11 cellular contexts compared by ENCODE assay signal in genomic region chr5:102958481-102959011, GRCh38.
DNase-seq lines count a peak whose midpoint lies in the region; ATAC-seq and TF ChIP-seq lines count a peak whose summit lies in the region.
"Had no signal": no experiment of that assay in that cellular context is flagged by ENCODE, and none has a peak within 500 bp of the region (broad histone marks: within the 10 kb centered on the region; RNA-seq: fewer than 3 reads in every experiment).

No MANE protein-coding gene starts in this region.

- H3K36me3 Mint-ChIP-seq in activated T-cell treated with anti-CD3 and anti-CD28 coated beads, Interleukin-2, amount 50 U/mL, for 72 hours (ENCODE audit: insufficient read depth in 2 of 2), result peaks cover 0 to 2% of the 10 kb centered on the region in 2 donors
- peaks cover 10% of the 10 kb centered on the region for H3K36me3 Mint-ChIP-seq in activated T-cell treated with anti-CD3 and anti-CD28 coated beads, Interleukin-2, amount 50 U/mL, for 4 hours (ENCODE audit: insufficient read depth)
- peaks cover 10% of the 10 kb centered on the region for H3K36me3 Mint-ChIP-seq in CD8-positive, alpha-beta T cell

- DNase-seq in activated T-cell treated with anti-CD3 and anti-CD28 coated beads, Interleukin-2, amount 50 U/mL, for 72 hours, result no peak
- DNase-seq in activated T-cell treated with anti-CD3 and anti-CD28 coated beads, Interleukin-2, amount 50 U/mL, for 4 hours, result no peak
- peak; percentile 44 for DNase-seq in NCI-H774 (lab: John Stamatoyannopoulos, UW)
- DNase-seq in fibroblast of pulmonary artery (ENCODE audit: low read depth), result peak; percentile 64
- DNase-seq in vagina (ENCODE audit: extremely low spot score in 2 of 2), result no peak
- no peak for DNase-seq in foreskin melanocyte
- DNase-seq in CD8-positive, alpha-beta T cell, result no peak
- DNase-seq: naive thymus-derived CD4-positive, alpha-beta T cell had no signal

- H3K36me3 ChIP-seq in vagina, result no peaks in the 10 kb centered on the region
- H3K36me3 ChIP-seq in CD8-positive, alpha-beta T cell (ENCODE audit: insufficient read depth, low read length), result no peaks in the 10 kb centered on the region

- no peaks in the 10 kb centered on the region for H3K9me3 Mint-ChIP-seq in activated T-cell treated with anti-CD3 and anti-CD28 coated beads, Interleukin-2, amount 50 U/mL, for 72 hours
- no peaks in the 10 kb centered on the region for H3K9me3 Mint-ChIP-seq in activated T-cell treated with anti-CD3 and anti-CD28 coated beads, Interleukin-2, amount 50 U/mL, for 4 hours
- H3K9me3 Mint-ChIP-seq in CD8-positive, alpha-beta T cell, result no peaks in the 10 kb centered on the region
- H3K9me3 Mint-ChIP-seq: naive thymus-derived CD4-positive, alpha-beta T cell had no signal

- CTCF ChIA-PET in CD8-positive, alpha-beta T cell (lab: Charles Lee), result no interaction called here

- H3K27me3 Mint-ChIP-seq in activated T-cell treated with anti-CD3 and anti-CD28 coated beads, Interleukin-2, amount 50 U/mL, for 72 hours (ENCODE audit: low read depth), result no peaks in the 10 kb centered on the region
- no peaks in the 10 kb centered on the region for H3K27me3 Mint-ChIP-seq in activated T-cell treated with anti-CD3 and anti-CD28 coated beads, Interleukin-2, amount 50 U/mL, for 4 hours (ENCODE audit: low read depth)
- no peaks in the 10 kb centered on the region for H3K27me3 Mint-ChIP-seq in CD8-positive, alpha-beta T cell (ENCODE audit: low read depth)
- H3K27me3 Mint-ChIP-seq: CD4-positive, CD25-positive, alpha-beta regulatory T cell; naive thymus-derived CD4-positive, alpha-beta T cell had no signal

- intact Hi-C loops in vagina (cut with DNase I), result no loop called here
- intact Hi-C loops in CD8-positive, alpha-beta T cell (cut with DNase I, micrococcal nuclease), result no loop called here

- peak overlapping the region; percentile 37 for H3K27ac ChIP-seq in vagina
- no peak overlapping the region for H3K27ac ChIP-seq in CD8-positive, alpha-beta T cell (ENCODE audit: low read depth, low read length)
- H3K27ac ChIP-seq: KMS-11 had no signal

- no peak for TF ChIP-seq POLR2A in vagina (IDR thresholded peaks at IDR 0.05)

- POLR2A ChIA-PET in CD8-positive, alpha-beta T cell (lab: Charles Lee), result no interaction called here

- H3K9me3 ChIP-seq in vagina, result no peaks in the 10 kb centered on the region
- H3K9me3 ChIP-seq in CD8-positive, alpha-beta T cell (ENCODE audit: low read length), result no peaks in the 10 kb centered on the region

- TF ChIP-seq CTCF in fibroblast of pulmonary artery (IDR thresholded peaks at IDR 0.05; ENCODE audit: low read length, missing control alignments) (no peak), vagina (IDR thresholded peaks at IDR 0.05) (no peak)
- no peak for TF ChIP-seq CTCF in CD8-positive, alpha-beta T cell (IDR thresholded peaks at IDR 0.05)

- peak overlapping the region; percentile 44 for H3K27ac Mint-ChIP-seq in activated T-cell treated with anti-CD3 and anti-CD28 coated beads, Interleukin-2, amount 50 U/mL, for 72 hours
- no peak overlapping the region for H3K27ac Mint-ChIP-seq in CD8-positive, alpha-beta T cell
- H3K27ac Mint-ChIP-seq: CD4-positive, CD25-positive, alpha-beta regulatory T cell; naive thymus-derived CD4-positive, alpha-beta T cell had no signal

- peaks cover 9% of the 10 kb centered on the region for H3K4me1 ChIP-seq in vagina
- no peaks in the 10 kb centered on the region for H3K4me1 ChIP-seq in CD8-positive, alpha-beta T cell (ENCODE audit: insufficient read depth, low read length)

- no peak overlapping the region for H3K4me3 Mint-ChIP-seq in activated T-cell treated with anti-CD3 and anti-CD28 coated beads, Interleukin-2, amount 50 U/mL, for 72 hours
- no peak overlapping the region for H3K4me3 Mint-ChIP-seq in activated T-cell treated with anti-CD3 and anti-CD28 coated beads, Interleukin-2, amount 50 U/mL, for 4 hours
- no peak overlapping the region for H3K4me3 Mint-ChIP-seq in CD8-positive, alpha-beta T cell
- H3K4me3 Mint-ChIP-seq: CD4-positive, CD25-positive, alpha-beta regulatory T cell; naive thymus-derived CD4-positive, alpha-beta T cell had no signal

- H3K4me3 ChIP-seq in fibroblast of pulmonary artery (replicated peaks; ENCODE audit: low read depth, low read length), result no peak overlapping the region
- H3K4me3 ChIP-seq in vagina, result no peak overlapping the region
- H3K4me3 ChIP-seq in CD8-positive, alpha-beta T cell (ENCODE audit: low read depth, low read length), result no peak overlapping the region

- H3K27me3 ChIP-seq in vagina, result no peaks in the 10 kb centered on the region
- no peaks in the 10 kb centered on the region for H3K27me3 ChIP-seq in CD8-positive, alpha-beta T cell (ENCODE audit: insufficient read depth, low read length)

- H3K4me1 Mint-ChIP-seq in activated T-cell treated with anti-CD3 and anti-CD28 coated beads, Interleukin-2, amount 50 U/mL, for 72 hours (ENCODE audit: low read depth), result no peaks in the 10 kb centered on the region
- no peaks in the 10 kb centered on the region for H3K4me1 Mint-ChIP-seq in activated T-cell treated with anti-CD3 and anti-CD28 coated beads, Interleukin-2, amount 50 U/mL, for 4 hours (ENCODE audit: low read depth)
- no peaks in the 10 kb centered on the region for H3K4me1 Mint-ChIP-seq in CD8-positive, alpha-beta T cell (ENCODE audit: low read depth)

- no peak for ATAC-seq in activated T-cell treated with anti-CD3 and anti-CD28 coated beads, Interleukin-2, amount 50 U/mL, for 72 hours (replicated peaks in 1 of 2)
- ATAC-seq in activated T-cell treated with anti-CD3 and anti-CD28 coated beads, Interleukin-2, amount 50 U/mL, for 4 hours, result no peak
- ATAC-seq in esophagus mucosa, result no peak
- no peak for ATAC-seq in CD8-positive, alpha-beta T cell
- ATAC-seq: naive thymus-derived CD4-positive, alpha-beta T cell had no signal

Comparison
In these comparisons a context has a peak if more than half of its experiments do, and no peak if none do; other contexts are left out.
1. DNase-seq: peak in NCI-H774 (single experiment) and fibroblast of pulmonary artery (single experiment); none in activated T-cell treated with anti-CD3 and anti-CD28 coated beads, Interleukin-2, amount 50 U/mL, for 72 hours (0 of 2), activated T-cell treated with anti-CD3 and anti-CD28 coated beads, Interleukin-2, amount 50 U/mL, for 4 hours (single experiment), vagina (0 of 2), foreskin melanocyte (single experiment) and CD8-positive, alpha-beta T cell (0 of 7).